In the genomic region with DNA sequence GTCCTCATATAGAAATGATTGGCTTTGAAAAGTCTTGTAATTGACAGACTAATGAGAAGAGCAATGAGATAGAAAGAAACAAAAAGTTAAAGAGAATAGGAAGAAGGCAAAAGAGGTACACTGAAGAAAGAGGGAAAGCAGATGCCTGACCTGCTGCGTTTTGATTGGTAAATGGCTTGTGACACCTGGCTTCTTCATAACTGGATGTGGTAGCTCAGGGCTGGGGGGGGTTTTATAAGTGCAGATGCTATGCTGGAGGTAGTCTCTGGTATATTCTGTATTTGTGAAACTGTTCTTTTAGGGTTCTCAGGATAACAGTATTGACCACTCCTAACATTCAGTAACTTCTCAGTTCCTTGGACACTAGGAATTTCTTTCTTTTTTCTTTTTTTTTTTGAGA, we compare ENCODE assay signal across 9 cellular contexts. TPM values are rescaled to one million over a fixed set of nuclear protein-coding genes. Genes with fewer than 3 reads are reported as not detected.
DNase-seq lines count a peak whose midpoint lies in the region; ATAC-seq and TF ChIP-seq lines count a peak whose summit lies in the region.
"Had no signal": no experiment of that assay in that cellular context is flagged by ENCODE, and none has a peak within 500 bp of the region (broad histone marks: within the 10 kb centered on the region; RNA-seq: fewer than 3 reads in every experiment).

No MANE protein-coding gene starts in this region.

- H3K9me3 ChIP-seq in Loucy (ENCODE audit: insufficient read depth, low read depth, low read length) = no peaks in the 10 kb centered on the region

- CTCF ChIA-PET in GM10248 (lab: Yijun Ruan, JAX) (no interaction called here), Calu3 (lab: Charles Lee) (no interaction called here)

- H3K4me3 Mint-ChIP-seq in dendritic cell treated with granulocyte-macrophage colony-stimulating factor and Interleukin-4, amounts not matched to agents 40 ng/mL and 50 ng/mL, for 4 days = peak overlapping the region; percentile 96
- H3K4me3 Mint-ChIP-seq in progenitor cell of endocrine pancreas (ENCODE audit: low read depth) = peak overlapping the region; percentile 81
- H3K4me3 Mint-ChIP-seq in Calu3 (ENCODE audit: low read depth, unreplicated experiment) = no peak overlapping the region

- H2AFZ ChIP-seq in Loucy (ENCODE audit: low read length) = no peak overlapping the region

- no peaks in the 10 kb centered on the region for H3K9me2 ChIP-seq in Loucy (replicated peaks; ENCODE audit: low read depth, low read length)

- peaks cover 61% of the 10 kb centered on the region for H3K27me3 Mint-ChIP-seq in dendritic cell treated with granulocyte-macrophage colony-stimulating factor and Interleukin-4, amounts not matched to agents 40 ng/mL and 50 ng/mL, for 4 days
- H3K27me3 Mint-ChIP-seq in progenitor cell of endocrine pancreas (peaks cover 71% of the 10 kb centered on the region), Calu3 (ENCODE audit: unreplicated experiment) (peaks cover 50% of the 10 kb centered on the region)

- no peak overlapping the region for H3K27ac Mint-ChIP-seq in dendritic cell treated with granulocyte-macrophage colony-stimulating factor and Interleukin-4, amounts not matched to agents 40 ng/mL and 50 ng/mL, for 4 days
- H3K27ac Mint-ChIP-seq in progenitor cell of endocrine pancreas = no peak overlapping the region
- H3K27ac Mint-ChIP-seq in Calu3 (ENCODE audit: unreplicated experiment) = no peak overlapping the region

- peak overlapping the region; percentile 79 for H3K9ac ChIP-seq in Loucy (ENCODE audit: low read depth, low read length, poor library complexity, severe bottlenecking)

- peak overlapping the region; percentile 93 for H3K4me2 ChIP-seq in Loucy (ENCODE audit: low read depth, low read length, poor library complexity, severe bottlenecking)

- H3K4me3 ChIP-seq in Loucy (ENCODE audit: low read length, poor library complexity, severe bottlenecking) = peak overlapping the region; percentile 76

- no peaks in the 10 kb centered on the region for H3F3A ChIP-seq in Loucy (ENCODE audit: low read depth)

- no peaks in the 10 kb centered on the region for H3K36me3 ChIP-seq in Loucy (ENCODE audit: insufficient read depth, low read length)

- peak; percentile 28 for DNase-seq in GM10248 (ENCODE audit: extremely low spot score)
- no peak for DNase-seq in progenitor cell of endocrine pancreas (ENCODE audit: low spot score, unreplicated experiment)
- DNase-seq in Calu3 = no peak
- no peak for DNase-seq in NCI-H2227 treated with DMSO at 0.1 percent for 48 hours (lab: John Stamatoyannopoulos, UW)
- no peak for DNase-seq in NCI-H146 treated with DMSO at 0.1 percent for 48 hours (lab: John Stamatoyannopoulos, UW; ENCODE audit: unreplicated experiment)
- DNase-seq: retina had no signal

- peaks cover 35% of the 10 kb centered on the region for H3K4me1 Mint-ChIP-seq in dendritic cell treated with granulocyte-macrophage colony-stimulating factor and Interleukin-4, amounts not matched to agents 40 ng/mL and 50 ng/mL, for 4 days (ENCODE audit: low read depth)
- H3K4me1 Mint-ChIP-seq in progenitor cell of endocrine pancreas (ENCODE audit: low read depth) (peaks cover 4% of the 10 kb centered on the region), Calu3 (ENCODE audit: low read depth, unreplicated experiment) (peaks cover 9% of the 10 kb centered on the region)

- peaks cover 6% of the 10 kb centered on the region for H3K36me3 Mint-ChIP-seq in dendritic cell treated with granulocyte-macrophage colony-stimulating factor and Interleukin-4, amounts not matched to agents 40 ng/mL and 50 ng/mL, for 4 days (ENCODE audit: low read depth)
- H3K36me3 Mint-ChIP-seq in progenitor cell of endocrine pancreas (ENCODE audit: insufficient read depth) (no peaks in the 10 kb centered on the region), Calu3 (ENCODE audit: insufficient read depth, unreplicated experiment) (peaks cover 17% of the 10 kb centered on the region)

- no TSS peak for BruUV-seq in Calu3 (replicated peaks; lab: Mats Ljungman, UMichigan)

- H3K27me3 ChIP-seq in Loucy (ENCODE audit: insufficient read depth, low read length, poor library complexity, severe bottlenecking) = no peaks in the 10 kb centered on the region

- peaks cover 25% of the 10 kb centered on the region for H4K20me1 ChIP-seq in Loucy (ENCODE audit: insufficient read depth, low read length, poor library complexity, severe bottlenecking)

- TF ChIP-seq CTCF in GM10248 (IDR thresholded peaks at IDR 0.05; ENCODE audit: control extremely low read depth, extremely low read depth, low read depth, missing control alignments) = no peak
- no peak for TF ChIP-seq CTCF in Loucy (conservative IDR thresholded peaks at IDR 0.05; ENCODE audit: low read length)
- no peak for TF ChIP-seq CTCF in progenitor cell of endocrine pancreas (IDR thresholded peaks at IDR 0.05; ENCODE audit: unreplicated experiment)
- TF ChIP-seq CTCF in Calu3 (IDR thresholded peaks at IDR 0.05; ENCODE audit: unreplicated experiment) = no peak

- peaks cover 38% of the 10 kb centered on the region for H3K4me1 ChIP-seq in Loucy (ENCODE audit: insufficient read depth, low read length, poor library complexity, severe bottlenecking)

- peaks cover 59% of the 10 kb centered on the region for H3K79me2 ChIP-seq in Loucy (ENCODE audit: insufficient read depth, low read length)

- no peaks in the 10 kb centered on the region for H3K9me3 Mint-ChIP-seq in dendritic cell treated with granulocyte-macrophage colony-stimulating factor and Interleukin-4, amounts not matched to agents 40 ng/mL and 50 ng/mL, for 4 days
- H3K9me3 Mint-ChIP-seq in progenitor cell of endocrine pancreas (ENCODE audit: low read depth) = no peaks in the 10 kb centered on the region
- H3K9me3 Mint-ChIP-seq in Calu3 (ENCODE audit: low read depth, unreplicated experiment) = no peaks in the 10 kb centered on the region

- intact Hi-C loops in dendritic cell treated with granulocyte-macrophage colony-stimulating factor and Interleukin-4, amounts not matched to agents 40 ng/mL and 50 ng/mL, for 4 days (cut with micrococcal nuclease) = loop anchor here (10.0 kb wide), 1 partner anchor 302 kb away; the partner anchor contains the start of genes GANC and TMEM87A
- intact Hi-C loops in Calu3 (cut with micrococcal nuclease; ENCODE audit: unreplicated experiment) = no loop called here

- no peak for ATAC-seq in GM19023 (IDR thresholded peaks at IDR 0.05; ENCODE audit: unreplicated experiment)

- POLR2A ChIA-PET in GM10248 (lab: Yijun Ruan, JAX) = no interaction called here

RNA-seq across cellular contexts. Expression of gene STARD9, which starts 1.4 kb away (rescaled TPM):
- total RNA-seq in progenitor cell of endocrine pancreas = 1.8 and 2.5 TPM in 2 replicates
- 0.59 and 0.92 TPM in 2 replicates for total RNA-seq in Calu3 (2022)

RNA-seq across cellular contexts. Expression of gene HAUS2, which starts 28.1 kb away (rescaled TPM):
- total RNA-seq in progenitor cell of endocrine pancreas = 22.0 and 24.2 TPM in 2 replicates
- 10.7 and 11.7 TPM in 2 replicates for total RNA-seq in Calu3 (2022)

RNA-seq across cellular contexts. Expression of gene LRRC57, which starts 28.2 kb away (rescaled TPM):
- total RNA-seq in progenitor cell of endocrine pancreas (27.0 and 27.6 TPM in 2 replicates), Calu3 (2022) (9.2 and 13.7 TPM in 2 replicates)
